21 cellular contexts compared by ENCODE assay signal in genomic region chr12:120215766-120216735, GRCh38. TPM values are rescaled to one million over a fixed set of nuclear protein-coding genes. Genes with fewer than 3 reads are reported as not detected.
DNase-seq lines count a peak whose midpoint lies in the region; ATAC-seq, FAIRE-seq and TF ChIP-seq lines count a peak whose summit lies in the region.
"Had no signal": no experiment of that assay in that cellular context is flagged by ENCODE, and none has a peak within 500 bp of the region (broad histone marks: within the 10 kb centered on the region; RNA-seq: fewer than 3 reads in every experiment).

No MANE protein-coding gene starts in this region.

- no peaks in the 10 kb centered on the region for H3K9me3 Mint-ChIP-seq in activated naive CD8-positive, alpha-beta T cell treated with anti-CD3 and anti-CD28 coated beads, Interleukin-2, amount 50 U/mL, for 24 hours
- H3K9me3 Mint-ChIP-seq: CD8-positive, alpha-beta memory T cell; mesothelial cell of epicardium; stimulated activated naive CD8-positive, alpha-beta T cell treated with anti-CD3 and anti-CD28 coated beads, Interleukin-15, Interleukin-2, amounts not matched to agents 100 ng/mL and 50 ng/mL, for 24 hours had no signal

- H4K20me1 ChIP-seq in HepG2 (ENCODE audit: insufficient read depth, low read length) (no peaks in the 10 kb centered on the region), MM.1S (ENCODE audit: insufficient read depth, low read length) (no peaks in the 10 kb centered on the region)

- no TSS peak for BruUV-seq in HepG2 (replicated peaks; lab: Mats Ljungman, UMichigan)

- no peak overlapping the region for H2AK5ac ChIP-seq in mesenchymal stem cell (ENCODE audit: low read length, severe bottlenecking)

- no peaks in the 10 kb centered on the region for H3F3A ChIP-seq in MM.1S (ENCODE audit: insufficient read depth, low read length)

- no peak overlapping the region for H2BK12ac ChIP-seq in mesenchymal stem cell (ENCODE audit: low read length in 2 of 2)

- no peak overlapping the region for H2AFZ ChIP-seq in HepG2 (ENCODE audit: low read length)
- H2AFZ ChIP-seq in mesenchymal stem cell (ENCODE audit: low read depth, low read length) = no peak overlapping the region
- no peak overlapping the region for H2AFZ ChIP-seq in MM.1S (ENCODE audit: low read length)

- H3K27me3 Mint-ChIP-seq in activated naive CD8-positive, alpha-beta T cell treated with anti-CD3 and anti-CD28 coated beads, Interleukin-2, amount 50 U/mL, for 24 hours = no peaks in the 10 kb centered on the region
- H3K27me3 Mint-ChIP-seq: stimulated activated naive CD8-positive, alpha-beta T cell treated with anti-CD3 and anti-CD28 coated beads, Interleukin-15, Interleukin-2, amounts not matched to agents 100 ng/mL and 50 ng/mL, for 24 hours had no signal

- no peak overlapping the region for H3K14ac ChIP-seq in mesenchymal stem cell (ENCODE audit: low read length in 2 of 2)

- no peak overlapping the region for H2BK5ac ChIP-seq in mesenchymal stem cell (ENCODE audit: low read depth, low read length, poor library complexity, severe bottlenecking)

- H3K79me2 ChIP-seq in HepG2 (ENCODE audit: insufficient read depth, low read length) (no peaks in the 10 kb centered on the region), MM.1S (ENCODE audit: low read length) (no peaks in the 10 kb centered on the region)

- WGBS in HepG2 (ENCODE audit: low lambda C conversion rate) = 89% methylated on average over 20 of the region's 23 CpGs
- 84% methylated on average over 16 of the region's 23 CpGs for WGBS in right lobe of liver (ENCODE audit: insufficient coverage, low coverage, low lambda C conversion rate, missing lambda C conversion rate)
- WGBS in mesenchymal stem cell = 89% methylated on average over 18 of the region's 23 CpGs
- 88 to 90% methylated on average over 23 of the region's 23 CpGs for WGBS in thyroid gland, 2 donors

- no peak overlapping the region for H2BK15ac ChIP-seq in mesenchymal stem cell (ENCODE audit: low read depth, poor library complexity, severe bottlenecking)

- H3K27ac Mint-ChIP-seq in activated naive CD8-positive, alpha-beta T cell treated with anti-CD3 and anti-CD28 coated beads, Interleukin-2, amount 50 U/mL, for 24 hours = peak overlapping the region; percentile 53
- H3K27ac Mint-ChIP-seq: mesothelial cell of epicardium; stimulated activated naive CD8-positive, alpha-beta T cell treated with anti-CD3 and anti-CD28 coated beads, Interleukin-15, Interleukin-2, amounts not matched to agents 100 ng/mL and 50 ng/mL, for 24 hours had no signal

- no peak overlapping the region for H3K4me3 ChIP-seq in HepG2 (replicated peaks in 1 of 3; ENCODE audit: insufficient read depth in 1 of 3, low read depth in 2 of 3, low read length in 3 of 3)
- H3K4me3 ChIP-seq in right lobe of liver = no peak overlapping the region
- no peak overlapping the region for H3K4me3 ChIP-seq in mesenchymal stem cell (ENCODE audit: insufficient read depth in 1 of 2, low read depth in 1 of 2, low read length in 2 of 2)
- no peak overlapping the region for H3K4me3 ChIP-seq in thyroid gland (replicated peaks in 1 of 3)
- H3K4me3 ChIP-seq in MM.1S (ENCODE audit: low read length) = no peak overlapping the region
- H3K4me3 ChIP-seq: SJCRH30 had no signal

- H2BK120ac ChIP-seq in mesenchymal stem cell (ENCODE audit: low read depth, low read length) = no peak overlapping the region

- intact Hi-C loops in HepG2 (cut with micrococcal nuclease; ENCODE audit: unreplicated experiment) = no loop called here
- intact Hi-C loops in right lobe of liver (cut with DNase I) = no loop called here
- intact Hi-C loops in thyroid gland (cut with DNase I) = no loop called here

- TF ChIP-seq CTCF in HepG2 (CRISPR knock-in tag; IDR thresholded peaks at IDR 0.05) = no peak
- no peak for TF ChIP-seq CTCF in right lobe of liver (IDR thresholded peaks at IDR 0.05)
- TF ChIP-seq CTCF in thyroid gland (IDR thresholded peaks at IDR 0.05) = no peak
- no peak for TF ChIP-seq CTCF in MM.1S (IDR thresholded peaks at IDR 0.05; ENCODE audit: low read length)

- H3K27ac ChIP-seq in HepG2 (ENCODE audit: extremely low read length, insufficient read depth, low read length) = no peak overlapping the region
- no peak overlapping the region for H3K27ac ChIP-seq in right lobe of liver
- H3K27ac ChIP-seq in mesenchymal stem cell (ENCODE audit: low read length, poor library complexity, severe bottlenecking) = no peak overlapping the region
- no peak overlapping the region for H3K27ac ChIP-seq in thyroid gland
- no peak overlapping the region for H3K27ac ChIP-seq in MM.1S (ENCODE audit: low read length)
- H3K27ac ChIP-seq: SJCRH30 had no signal

- H3K27me3 ChIP-seq in HepG2 (ENCODE audit: control insufficient read depth in 1 of 2, insufficient read depth in 2 of 2, low read length in 2 of 2) (no peaks in the 10 kb centered on the region; a peak in 1 of 5 replicates), right lobe of liver (no peaks in the 10 kb centered on the region), mesenchymal stem cell (ENCODE audit: control insufficient read depth in 1 of 2, insufficient read depth in 1 of 2, low read length in 2 of 2) (no peaks in the 10 kb centered on the region), thyroid gland (no peaks in the 10 kb centered on the region), MM.1S (replicated peaks; ENCODE audit: insufficient read depth, low read length) (no peaks in the 10 kb centered on the region)
- H3K27me3 ChIP-seq: SJCRH30 had no signal

- in situ Hi-C loops in HepG2 (cut with HindIII; ENCODE audit: extremely low pct_ligation_motif_present, low pct_unique_long_range_greater_than_20kb) = loop anchor here (10.0 kb wide), 1 partner anchor 49 kb away; the partner anchor contains the start of gene PXN

- peaks cover 13 to 27% of the 10 kb centered on the region in 2 experiments; a peak in 4 of 5 replicates for H3K36me3 ChIP-seq in HepG2 (replicated peaks in 1 of 2; ENCODE audit: control insufficient read depth in 1 of 2, insufficient read depth in 2 of 2, low read length in 2 of 2)
- peaks cover 4 to 52% (median 21%) of the 10 kb centered on the region in 4 donors for H3K36me3 ChIP-seq in right lobe of liver
- peaks cover 94 to 99% of the 10 kb centered on the region in 2 experiments for H3K36me3 ChIP-seq in mesenchymal stem cell (ENCODE audit: control insufficient read depth in 1 of 2, insufficient read depth in 2 of 2, low read depth in 1 of 2, low read length in 2 of 2)
- peaks cover 77 to 84% of the 10 kb centered on the region in 2 donors for H3K36me3 ChIP-seq in thyroid gland
- H3K36me3 ChIP-seq in MM.1S (replicated peaks; ENCODE audit: insufficient read depth, low read length) = no peaks in the 10 kb centered on the region

- H3K4ac ChIP-seq in mesenchymal stem cell (ENCODE audit: low read depth in 1 of 2, low read length in 2 of 2) = no peak overlapping the region

- H3K9ac ChIP-seq in HepG2 (ENCODE audit: insufficient read depth, low read depth, low read length) (no peak overlapping the region), mesenchymal stem cell (ENCODE audit: low read length) (peak overlapping the region; percentile 22), MM.1S (ENCODE audit: low read length) (no peak overlapping the region)

- H3K18ac ChIP-seq in mesenchymal stem cell (ENCODE audit: low read depth in 1 of 2, low read length in 2 of 2) = no peak overlapping the region

- no peak for FAIRE-seq in HepG2 (lab: Jason Lieb, UNC)
- FAIRE-seq: endometrium, urothelium cell line had no signal

- H3K4me3 Mint-ChIP-seq in activated naive CD8-positive, alpha-beta T cell treated with anti-CD3 and anti-CD28 coated beads, Interleukin-2, amount 50 U/mL, for 24 hours = no peak overlapping the region
- H3K4me3 Mint-ChIP-seq: CD8-positive, alpha-beta memory T cell; mesothelial cell of epicardium; stimulated activated naive CD8-positive, alpha-beta T cell treated with anti-CD3 and anti-CD28 coated beads, Interleukin-15, Interleukin-2, amounts not matched to agents 100 ng/mL and 50 ng/mL, for 24 hours had no signal

- no peaks in the 10 kb centered on the region for H3K9me2 ChIP-seq in MM.1S (replicated peaks; ENCODE audit: insufficient read depth, low read length)

- ATAC-seq in HepG2 = no peak
- no peak for ATAC-seq in right lobe of liver
- ATAC-seq in activated naive CD8-positive, alpha-beta T cell treated with anti-CD3 and anti-CD28 coated beads, Interleukin-2, amount 50 U/mL, for 24 hours = no peak

- no peak overlapping the region for H4K91ac ChIP-seq in mesenchymal stem cell (ENCODE audit: low read length)

- H3K36me3 Mint-ChIP-seq in activated naive CD8-positive, alpha-beta T cell treated with anti-CD3 and anti-CD28 coated beads, Interleukin-2, amount 50 U/mL, for 24 hours (ENCODE audit: low read depth) = peaks cover 8% of the 10 kb centered on the region

- DNase-seq in HepG2 (ENCODE audit: low spot score) = no peak
- no peak for DNase-seq in right lobe of liver
- DNase-seq in activated naive CD8-positive, alpha-beta T cell treated with anti-CD3 and anti-CD28 coated beads, Interleukin-2, amount 50 U/mL, for 24 hours = no peak
- no peak for DNase-seq in mesenchymal stem cell
- DNase-seq in thyroid gland = no peak
- no peak for DNase-seq in MM.1S
- DNase-seq in NCI-H2227 (lab: John Stamatoyannopoulos, UW; ENCODE audit: unreplicated experiment) = no peak
- no peak for DNase-seq in HCEC 1CT
- DNase-seq: activated CD4-positive, CD25-positive, alpha-beta regulatory T cell; CD8-positive, alpha-beta memory T cell; Kasumi-1; kidney glomerular epithelial cell; NCI-H1105 treated with DMSO at 0.1 percent for 48 hours; NCI-H2107; NCI-H526 treated with DMSO at 0.1 percent for 48 hours; occipital lobe; SJCRH30 had no signal

- H3K79me1 ChIP-seq in mesenchymal stem cell (replicated peaks; ENCODE audit: low read length, poor library complexity, severe bottlenecking) = peaks cover 41% of the 10 kb centered on the region

- CTCF ChIA-PET in HepG2 (lab: Yijun Ruan, JAX; ENCODE audit: low intra/inter-chr PET ratio, low total read pairs) = no interaction called here

- no peak overlapping the region for H3K4me2 ChIP-seq in HepG2 (ENCODE audit: low read depth, low read length)
- H3K4me2 ChIP-seq in mesenchymal stem cell (ENCODE audit: low read length, poor library complexity, severe bottlenecking) = no peak overlapping the region
- no peak overlapping the region for H3K4me2 ChIP-seq in MM.1S (ENCODE audit: low read depth, low read length)

- H3K4me1 Mint-ChIP-seq in activated naive CD8-positive, alpha-beta T cell treated with anti-CD3 and anti-CD28 coated beads, Interleukin-2, amount 50 U/mL, for 24 hours = no peaks in the 10 kb centered on the region
- H3K4me1 Mint-ChIP-seq: mesothelial cell of epicardium had no signal

- TF ChIP-seq POLR2A in HepG2 (IDR thresholded peaks at IDR 0.05; ENCODE audit: insufficient read depth in 1 of 2, low read depth in 2 of 2, low read length in 2 of 2) (no peak), right lobe of liver (IDR thresholded peaks at IDR 0.05) (no peak), thyroid gland (IDR thresholded peaks at IDR 0.05) (no peak)

- no peak overlapping the region for H4K8ac ChIP-seq in mesenchymal stem cell (ENCODE audit: low read length)

- no peak for TF ChIP-seq RAD21 in HepG2 (CRISPR knock-in tag; IDR thresholded peaks at IDR 0.05)

- no peak overlapping the region for H3K23ac ChIP-seq in mesenchymal stem cell (ENCODE audit: low read length in 2 of 2)

- no peaks in the 10 kb centered on the region for H3K9me3 ChIP-seq in HepG2 (ENCODE audit: low read length)
- H3K9me3 ChIP-seq in right lobe of liver = no peaks in the 10 kb centered on the region
- H3K9me3 ChIP-seq in mesenchymal stem cell (ENCODE audit: control insufficient read depth, low read length) = no peaks in the 10 kb centered on the region
- no peaks in the 10 kb centered on the region for H3K9me3 ChIP-seq in thyroid gland
- H3K9me3 ChIP-seq in MM.1S (replicated peaks; ENCODE audit: insufficient read depth, low read length) = no peaks in the 10 kb centered on the region
- H3K9me3 ChIP-seq: SJCRH30 had no signal

- TF ChIP-seq EP300 in HepG2 (IDR thresholded peaks at IDR 0.05; ENCODE audit: low read depth in 2 of 2, low read length in 2 of 2) (no peak), HepG2 (CRISPR knock-in tag; IDR thresholded peaks at IDR 0.05; ENCODE audit: borderline replicate concordance) (no peak)

- H3K4me1 ChIP-seq in HepG2 (ENCODE audit: insufficient read depth, low read length) (peaks cover 30% of the 10 kb centered on the region), right lobe of liver (no peaks in the 10 kb centered on the region), mesenchymal stem cell (ENCODE audit: control insufficient read depth, insufficient read depth, low read depth, low read length) (peaks cover 9% of the 10 kb centered on the region), thyroid gland (no peaks in the 10 kb centered on the region), MM.1S (ENCODE audit: low read length) (no peaks in the 10 kb centered on the region)
- H3K4me1 ChIP-seq: SJCRH30 had no signal

- POLR2A ChIA-PET in HepG2 (lab: Yijun Ruan, JAX) = interaction anchor here (1.2 to 8.2 kb wide), 3 partner anchors 12 to 17 kb away, joined by 4 to 115 read pairs (median 10); partner anchors contain the start of gene RPLP0

RNA-seq across cellular contexts. Expression of gene RPLP0, which starts 15.1 kb away (rescaled TPM):
- total RNA-seq in HepG2 (2016; rRNA removed; fragmentation: Illumina TruSeq; extraction: Trizol) (2,915 and 3,025 TPM in 2 replicates), right lobe of liver (1,000 to 10,000 TPM in 2 of 6 experiments, 100 to 1,000 TPM in 4; 549 to 1,070 (median 665) TPM), thyroid gland (1,000 to 10,000 TPM; 1,176 to 3,070 (median 2,431) TPM)
- 12,942 and 14,844 TPM in 2 replicates for total RNA-seq in HepG2 (2016; cell fraction: cytosol; rRNA removed; fragmentation: Illumina TruSeq; extraction: Trizol; ENCODE audit: low read depth)
- total RNA-seq in HepG2 (2016; cell fraction: insoluble cytoplasmic fraction; rRNA removed; fragmentation: Illumina TruSeq; extraction: Trizol) = 2,993 and 3,024 TPM in 2 replicates
- 11,359 and 11,757 TPM in 2 replicates for total RNA-seq in HepG2 (2016; cell fraction: membrane; rRNA removed; fragmentation: Illumina TruSeq; extraction: Trizol)
- 1,126 and 1,259 TPM in 2 replicates for total RNA-seq in HepG2 (2016; cell fraction: nucleus; rRNA removed; fragmentation: Illumina TruSeq; extraction: Trizol)
- polyA plus RNA-seq in HepG2 (2011; rRNA removed) = 5,570 and 6,229 TPM in 2 replicates
- 8,040 and 9,457 TPM in 2 replicates for polyA plus RNA-seq in HepG2 (2011; cell fraction: cytosol; rRNA removed)
- 2,511 and 2,559 TPM in 2 replicates for polyA plus RNA-seq in HepG2 (2011; cell fraction: nucleus; rRNA removed)
- 2,582 and 3,579 TPM in 2 replicates for polyA plus RNA-seq in HepG2 (2012)
- 15,203 and 16,637 TPM in 2 replicates for polyA plus RNA-seq in HepG2 (2016; cell fraction: cytosol; fragmentation: Illumina TruSeq; extraction: Trizol; ENCODE audit: low read depth)
- polyA plus RNA-seq in HepG2 (2016; cell fraction: insoluble cytoplasmic fraction; fragmentation: Illumina TruSeq; extraction: Trizol; ENCODE audit: low read depth) = 2,845 and 2,926 TPM in 2 replicates
- polyA plus RNA-seq in HepG2 (2016; cell fraction: membrane; fragmentation: Illumina TruSeq; extraction: Trizol; ENCODE audit: low read depth) = 10,153 and 10,714 TPM in 2 replicates
- polyA plus RNA-seq in HepG2 (2016; cell fraction: nucleus; fragmentation: Illumina TruSeq; extraction: Trizol; ENCODE audit: insufficient read depth, low read depth) = 1,939 and 1,982 TPM in 2 replicates
- 4,147 and 6,586 TPM in 2 replicates for polyA minus RNA-seq in HepG2 (2011; rRNA and poly(A)+ RNA removed; ENCODE audit: low replicate concordance)
- polyA minus RNA-seq in HepG2 (2011; cell fraction: cytosol; rRNA and poly(A)+ RNA removed) = 1,238 and 1,297 TPM in 2 replicates
- polyA minus RNA-seq in HepG2 (2011; cell fraction: nucleus; rRNA and poly(A)+ RNA removed) = 657 and 805 TPM in 2 replicates
- polyA plus RNA-seq in mesenchymal stem cell (2013, experiment 1 of 2) = 3,349 TPM
- 3,313 TPM for polyA plus RNA-seq in mesenchymal stem cell (2013, experiment 2 of 2)

RNA-seq across cellular contexts. Expression of gene GCN1, which starts 21.5 kb away (rescaled TPM):
- total RNA-seq in HepG2 (2016; rRNA removed; fragmentation: Illumina TruSeq; extraction: Trizol) (66.7 and 83.0 TPM in 2 replicates), right lobe of liver (10 to 100 TPM; 29.9 to 62.8 (median 39.4) TPM), thyroid gland (100 to 1,000 TPM in 1 of 4 donors, 10 to 100 TPM in 3; 44.6 to 111 (median 73.6) TPM)
- total RNA-seq in HepG2 (2016; cell fraction: cytosol; rRNA removed; fragmentation: Illumina TruSeq; extraction: Trizol; ENCODE audit: low read depth) = 59.7 and 67.2 TPM in 2 replicates
- 56.9 and 87.0 TPM in 2 replicates for total RNA-seq in HepG2 (2016; cell fraction: insoluble cytoplasmic fraction; rRNA removed; fragmentation: Illumina TruSeq; extraction: Trizol)
- 19.6 and 22.1 TPM in 2 replicates for total RNA-seq in HepG2 (2016; cell fraction: membrane; rRNA removed; fragmentation: Illumina TruSeq; extraction: Trizol)
- total RNA-seq in HepG2 (2016; cell fraction: nucleus; rRNA removed; fragmentation: Illumina TruSeq; extraction: Trizol) = 125 and 128 TPM in 2 replicates
- 55.3 and 58.2 TPM in 2 replicates for polyA plus RNA-seq in HepG2 (2011; rRNA removed)
- polyA plus RNA-seq in HepG2 (2011; cell fraction: cytosol; rRNA removed) = 20.5 and 25.6 TPM in 2 replicates
- polyA plus RNA-seq in HepG2 (2011; cell fraction: nucleus; rRNA removed) = 394 and 725 TPM in 2 replicates
- polyA plus RNA-seq in HepG2 (2012) = 47.0 and 60.6 TPM in 2 replicates
- 1.8 and 2.1 TPM in 2 replicates for polyA plus RNA-seq in HepG2 (2016; cell fraction: cytosol; fragmentation: Illumina TruSeq; extraction: Trizol; ENCODE audit: low read depth)
- polyA plus RNA-seq in HepG2 (2016; cell fraction: insoluble cytoplasmic fraction; fragmentation: Illumina TruSeq; extraction: Trizol; ENCODE audit: low read depth) = 33.5 and 45.5 TPM in 2 replicates
- 4.1 and 5.4 TPM in 2 replicates for polyA plus RNA-seq in HepG2 (2016; cell fraction: membrane; fragmentation: Illumina TruSeq; extraction: Trizol; ENCODE audit: low read depth)
- 177 and 198 TPM in 2 replicates for polyA plus RNA-seq in HepG2 (2016; cell fraction: nucleus; fragmentation: Illumina TruSeq; extraction: Trizol; ENCODE audit: insufficient read depth, low read depth)
- 204 and 255 TPM in 2 replicates for polyA minus RNA-seq in HepG2 (2011; rRNA and poly(A)+ RNA removed; ENCODE audit: low replicate concordance)
- 59.8 and 61.6 TPM in 2 replicates for polyA minus RNA-seq in HepG2 (2011; cell fraction: cytosol; rRNA and poly(A)+ RNA removed)
- polyA minus RNA-seq in HepG2 (2011; cell fraction: nucleus; rRNA and poly(A)+ RNA removed) = 229 and 237 TPM in 2 replicates
- polyA plus RNA-seq in mesenchymal stem cell (2013, experiment 1 of 2) = 19.7 TPM
- 17.3 TPM for polyA plus RNA-seq in mesenchymal stem cell (2013, experiment 2 of 2)

RNA-seq across cellular contexts. Expression of gene PXN, which starts 49.5 kb away (rescaled TPM):
- total RNA-seq in HepG2 (2016; rRNA removed; fragmentation: Illumina TruSeq; extraction: Trizol) (13.6 and 14.2 TPM in 2 replicates), right lobe of liver (10 to 100 TPM; 15.1 to 32.6 (median 24.1) TPM), thyroid gland (10 to 100 TPM; 61.7 to 95.5 (median 82.7) TPM)
- 2.8 and 2.9 TPM in 2 replicates for total RNA-seq in HepG2 (2016; cell fraction: cytosol; rRNA removed; fragmentation: Illumina TruSeq; extraction: Trizol; ENCODE audit: low read depth)
- 10.2 and 11.3 TPM in 2 replicates for total RNA-seq in HepG2 (2016; cell fraction: insoluble cytoplasmic fraction; rRNA removed; fragmentation: Illumina TruSeq; extraction: Trizol)
- 10.5 and 13.4 TPM in 2 replicates for total RNA-seq in HepG2 (2016; cell fraction: membrane; rRNA removed; fragmentation: Illumina TruSeq; extraction: Trizol)
- 10.6 and 14.0 TPM in 2 replicates for total RNA-seq in HepG2 (2016; cell fraction: nucleus; rRNA removed; fragmentation: Illumina TruSeq; extraction: Trizol)
- 13.9 and 14.2 TPM in 2 replicates for polyA plus RNA-seq in HepG2 (2011; rRNA removed)
- polyA plus RNA-seq in HepG2 (2011; cell fraction: cytosol; rRNA removed) = 5.8 and 6.3 TPM in 2 replicates
- polyA plus RNA-seq in HepG2 (2011; cell fraction: nucleus; rRNA removed) = 34.5 and 43.7 TPM in 2 replicates
- polyA plus RNA-seq in HepG2 (2012) = 18.0 and 21.4 TPM in 2 replicates
- 3.3 and 3.4 TPM in 2 replicates for polyA plus RNA-seq in HepG2 (2016; cell fraction: cytosol; fragmentation: Illumina TruSeq; extraction: Trizol; ENCODE audit: low read depth)
- 20.0 and 28.0 TPM in 2 replicates for polyA plus RNA-seq in HepG2 (2016; cell fraction: insoluble cytoplasmic fraction; fragmentation: Illumina TruSeq; extraction: Trizol; ENCODE audit: low read depth)
- polyA plus RNA-seq in HepG2 (2016; cell fraction: membrane; fragmentation: Illumina TruSeq; extraction: Trizol; ENCODE audit: low read depth) = 14.1 and 14.2 TPM in 2 replicates
- polyA plus RNA-seq in HepG2 (2016; cell fraction: nucleus; fragmentation: Illumina TruSeq; extraction: Trizol; ENCODE audit: insufficient read depth, low read depth) = 43.9 and 49.3 TPM in 2 replicates
- polyA minus RNA-seq in HepG2 (2011; rRNA and poly(A)+ RNA removed; ENCODE audit: low replicate concordance) = 26.4 and 40.4 TPM in 2 replicates
- 6.4 and 8.2 TPM in 2 replicates for polyA minus RNA-seq in HepG2 (2011; cell fraction: cytosol; rRNA and poly(A)+ RNA removed)
- polyA minus RNA-seq in HepG2 (2011; cell fraction: nucleus; rRNA and poly(A)+ RNA removed) = 10.3 and 10.7 TPM in 2 replicates
- 90.4 TPM for polyA plus RNA-seq in mesenchymal stem cell (2013, experiment 1 of 2)
- polyA plus RNA-seq in mesenchymal stem cell (2013, experiment 2 of 2) = 88.1 TPM
